In the genomic region with DNA sequence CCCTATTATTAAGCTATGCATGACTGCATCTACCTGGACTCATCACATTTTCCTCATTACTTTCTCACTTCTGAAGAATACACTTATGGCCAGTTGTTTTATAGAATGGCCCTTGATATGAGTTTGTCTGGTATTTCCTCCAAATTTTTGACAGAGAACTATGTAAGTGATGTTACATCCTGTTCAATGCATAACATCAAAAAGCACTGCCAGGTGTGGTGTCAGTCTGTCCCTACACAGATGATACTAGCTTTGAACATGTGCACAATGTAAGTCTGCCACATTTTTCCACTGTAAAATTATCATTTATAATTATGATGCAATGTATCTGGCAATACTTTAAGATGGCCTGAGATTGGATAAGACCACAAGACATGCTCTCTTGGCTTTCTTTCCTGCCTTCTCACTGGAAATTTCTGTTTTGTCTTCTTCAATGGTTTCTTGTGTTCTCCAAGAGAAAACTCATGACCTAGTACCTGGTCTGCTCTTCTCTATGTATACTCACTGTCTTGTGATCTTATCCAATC, we compare ENCODE assay signal across 15 cellular contexts. TPM values are rescaled to one million over a fixed set of nuclear protein-coding genes. Genes with fewer than 3 reads are reported as not detected.
DNase-seq lines count a peak whose midpoint lies in the region; ATAC-seq and TF ChIP-seq lines count a peak whose summit lies in the region.
"Had no signal": no experiment of that assay in that cellular context is flagged by ENCODE, and none has a peak within 500 bp of the region (broad histone marks: within the 10 kb centered on the region; RNA-seq: fewer than 3 reads in every experiment).

No MANE protein-coding gene starts in this region.

- dilution Hi-C loops in IMR-90 (cut with HindIII; ENCODE audit: low sequenced_read_pairs, unreplicated experiment) = no loop called here

- H3K27ac ChIP-seq in IMR-90 (ENCODE audit: insufficient read depth, low read length) (no peak overlapping the region), aorta (ENCODE audit: low read depth in 1 of 2, low read length in 2 of 2) (no peak overlapping the region)
- H3K27ac ChIP-seq: BLaER1 had no signal

- no peak for TF ChIP-seq RAD21 in IMR-90 (IDR thresholded peaks at IDR 0.05; ENCODE audit: low read length)

- no peak overlapping the region for H3K4me3 ChIP-seq in IMR-90 (ENCODE audit: insufficient read depth, low read depth, low read length)
- H3K4me3 ChIP-seq in aorta (ENCODE audit: low read length in 2 of 2) = no peak overlapping the region
- H3K4me3 ChIP-seq: BLaER1, GM12878 had no signal

- CTCF ChIA-PET in IMR-90 (lab: Yijun Ruan, JAX) = no interaction called here
- CTCF ChIA-PET in activated CD8-positive, alpha-beta T cell treated with anti-CD3 and anti-CD28 coated beads, Interleukin-2, amount 10 ng/mL, durations not matched to agents 7 days and 5 days (lab: Charles Lee) = interaction anchor here (2.0 kb wide), 1 partner anchor 29 kb away, joined by 7 read pairs; the partner anchor contains the start of gene HEATR5A

- H2BK120ac ChIP-seq in IMR-90 (ENCODE audit: low read depth, low read length) = no peak overlapping the region

- POLR2A ChIA-PET in activated naive CD8-positive, alpha-beta T cell treated with anti-CD3 and anti-CD28 coated beads, Interleukin-2, amount 10 ng/mL, durations not matched to agents 7 days and 5 days (lab: Charles Lee) = no interaction called here
- POLR2A ChIA-PET in IMR-90 (lab: Charles Lee; ENCODE audit: unreplicated experiment) = interaction anchor here (1.1 kb wide), 1 partner anchor 15 kb away, joined by 3 read pairs; no protein-coding TSS in a partner anchor
- POLR2A ChIA-PET in activated CD8-positive, alpha-beta T cell treated with anti-CD3 and anti-CD28 coated beads, Interleukin-2, amount 10 ng/mL, durations not matched to agents 7 days and 5 days (lab: Charles Lee) = interaction anchor here (0.8 to 1.7 kb wide), 2 partner anchors 28 to 66 kb away, joined by 3 to 6 read pairs; partner anchors contain the start of genes DTD2 and HEATR5A

- H3K36me3 ChIP-seq in IMR-90 (ENCODE audit: control insufficient read depth, insufficient read depth, low read length) (peaks cover 23% of the 10 kb centered on the region), aorta (ENCODE audit: control insufficient read depth in 1 of 2, insufficient read depth in 2 of 2, low read length in 1 of 2) (peaks cover 0 to 6% of the 10 kb centered on the region in 2 donors)
- H3K36me3 ChIP-seq: BLaER1 had no signal

- no peak overlapping the region for H2BK15ac ChIP-seq in IMR-90 (ENCODE audit: low read depth, low read length)

- H3K4me1 Mint-ChIP-seq in activated naive CD8-positive, alpha-beta T cell treated with anti-CD3 and anti-CD28 coated beads, Interleukin-2, amount 10 ng/mL, durations not matched to agents 7 days and 5 days = peaks cover 9% of the 10 kb centered on the region
- peaks cover 24% of the 10 kb centered on the region for H3K4me1 Mint-ChIP-seq in activated naive CD8-positive, alpha-beta T cell treated with anti-CD3 and anti-CD28 coated beads for 36 hours
- peaks cover 13% of the 10 kb centered on the region for H3K4me1 Mint-ChIP-seq in activated CD8-positive, alpha-beta T cell treated with anti-CD3 and anti-CD28 coated beads, Interleukin-2, amount 10 ng/mL, durations not matched to agents 7 days and 5 days (ENCODE audit: low read depth)
- H3K4me1 Mint-ChIP-seq in type B pancreatic cell (ENCODE audit: unreplicated experiment) = no peaks in the 10 kb centered on the region
- H3K4me1 Mint-ChIP-seq: CD14-positive monocyte, H9 had no signal

- no peak overlapping the region for H3K23ac ChIP-seq in IMR-90 (ENCODE audit: low read depth, low read length)

- no peaks in the 10 kb centered on the region for H3K27me3 Mint-ChIP-seq in activated naive CD8-positive, alpha-beta T cell treated with anti-CD3 and anti-CD28 coated beads, Interleukin-2, amount 10 ng/mL, durations not matched to agents 7 days and 5 days
- H3K27me3 Mint-ChIP-seq in activated naive CD8-positive, alpha-beta T cell treated with anti-CD3 and anti-CD28 coated beads for 36 hours = no peaks in the 10 kb centered on the region
- H3K27me3 Mint-ChIP-seq in activated CD8-positive, alpha-beta T cell treated with anti-CD3 and anti-CD28 coated beads, Interleukin-2, amount 10 ng/mL, durations not matched to agents 7 days and 5 days (ENCODE audit: low read depth) = no peaks in the 10 kb centered on the region
- H3K27me3 Mint-ChIP-seq in type B pancreatic cell = no peaks in the 10 kb centered on the region
- H3K27me3 Mint-ChIP-seq: CD4-positive, alpha-beta memory T cell had no signal

- no peak overlapping the region for H2AK5ac ChIP-seq in IMR-90 (ENCODE audit: low read depth, low read length)

- H3K9me1 ChIP-seq in IMR-90 (ENCODE audit: insufficient read depth, low read length) = peaks cover 3% of the 10 kb centered on the region

- H2BK5ac ChIP-seq in IMR-90 (ENCODE audit: low read depth, low read length, poor library complexity, severe bottlenecking) = no peak overlapping the region

- H4K20me1 ChIP-seq in IMR-90 (ENCODE audit: insufficient read depth, low read length) = no peaks in the 10 kb centered on the region
- H4K20me1 ChIP-seq: BLaER1 had no signal

- no peaks in the 10 kb centered on the region; a peak in 1 of 4 replicates for H3K79me1 ChIP-seq in IMR-90 (ENCODE audit: low read depth in 1 of 2, low read length in 2 of 2)

- H4K8ac ChIP-seq in IMR-90 (ENCODE audit: low read depth in 2 of 2, low read length in 2 of 2) = no peak overlapping the region

- H3K4me1 ChIP-seq in IMR-90 (ENCODE audit: control insufficient read depth, insufficient read depth, low read length) = 0 out of 2 replicates have a peak, but pooled peaks cover 2% of the 10 kb centered on the region
- no peaks in the 10 kb centered on the region for H3K4me1 ChIP-seq in aorta (ENCODE audit: control insufficient read depth in 1 of 2, insufficient read depth in 2 of 2, low read length in 2 of 2)
- H3K4me1 ChIP-seq: BLaER1 had no signal

- H3K14ac ChIP-seq in IMR-90 (replicated peaks; ENCODE audit: low read depth, low read length) = no peak overlapping the region

- H2AFZ ChIP-seq in IMR-90 (replicated peaks; ENCODE audit: low read length, poor library complexity) = no peak overlapping the region

- no peak overlapping the region for H3K4me3 Mint-ChIP-seq in activated naive CD8-positive, alpha-beta T cell treated with anti-CD3 and anti-CD28 coated beads, Interleukin-2, amount 10 ng/mL, durations not matched to agents 7 days and 5 days
- no peak overlapping the region for H3K4me3 Mint-ChIP-seq in activated naive CD8-positive, alpha-beta T cell treated with anti-CD3 and anti-CD28 coated beads for 36 hours
- H3K4me3 Mint-ChIP-seq in activated CD8-positive, alpha-beta T cell treated with anti-CD3 and anti-CD28 coated beads, Interleukin-2, amount 10 ng/mL, durations not matched to agents 7 days and 5 days = no peak overlapping the region
- H3K4me3 Mint-ChIP-seq in type B pancreatic cell = no peak overlapping the region
- H3K4me3 Mint-ChIP-seq: CD14-positive monocyte; CD4-positive, alpha-beta memory T cell; H9 had no signal

- H4K91ac ChIP-seq in IMR-90 (ENCODE audit: insufficient read depth, low read depth, low read length) = no peak overlapping the region

- peak overlapping the region; percentile 38 for H3K27ac Mint-ChIP-seq in activated naive CD8-positive, alpha-beta T cell treated with anti-CD3 and anti-CD28 coated beads, Interleukin-2, amount 10 ng/mL, durations not matched to agents 7 days and 5 days
- H3K27ac Mint-ChIP-seq in activated naive CD8-positive, alpha-beta T cell treated with anti-CD3 and anti-CD28 coated beads for 36 hours = no peak overlapping the region
- no peak overlapping the region for H3K27ac Mint-ChIP-seq in activated CD8-positive, alpha-beta T cell treated with anti-CD3 and anti-CD28 coated beads, Interleukin-2, amount 10 ng/mL, durations not matched to agents 7 days and 5 days
- H3K27ac Mint-ChIP-seq in type B pancreatic cell = no peak overlapping the region
- H3K27ac Mint-ChIP-seq: CD14-positive monocyte, H9 had no signal

- H3K9ac ChIP-seq in IMR-90 (ENCODE audit: low read depth, low read length) = no peak overlapping the region
- H3K9ac ChIP-seq: BLaER1 had no signal

- H3K4ac ChIP-seq in IMR-90 (ENCODE audit: low read depth, low read length) = no peak overlapping the region

- in situ Hi-C loops in IMR-90 (cut with MboI; ENCODE audit: low sequenced_read_pairs) = no loop called here

- H3K9me3 Mint-ChIP-seq in activated naive CD8-positive, alpha-beta T cell treated with anti-CD3 and anti-CD28 coated beads, Interleukin-2, amount 10 ng/mL, durations not matched to agents 7 days and 5 days = no peaks in the 10 kb centered on the region
- H3K9me3 Mint-ChIP-seq in activated naive CD8-positive, alpha-beta T cell treated with anti-CD3 and anti-CD28 coated beads for 36 hours = no peaks in the 10 kb centered on the region
- H3K9me3 Mint-ChIP-seq in activated CD8-positive, alpha-beta T cell treated with anti-CD3 and anti-CD28 coated beads, Interleukin-2, amount 10 ng/mL, durations not matched to agents 7 days and 5 days (ENCODE audit: insufficient read depth) = no peaks in the 10 kb centered on the region
- no peaks in the 10 kb centered on the region for H3K9me3 Mint-ChIP-seq in type B pancreatic cell
- H3K9me3 Mint-ChIP-seq: CD14-positive monocyte; CD4-positive, alpha-beta memory T cell; H9 had no signal

- peaks cover 8% of the 10 kb centered on the region for H3K36me3 Mint-ChIP-seq in activated naive CD8-positive, alpha-beta T cell treated with anti-CD3 and anti-CD28 coated beads, Interleukin-2, amount 10 ng/mL, durations not matched to agents 7 days and 5 days
- peaks cover 6% of the 10 kb centered on the region for H3K36me3 Mint-ChIP-seq in activated naive CD8-positive, alpha-beta T cell treated with anti-CD3 and anti-CD28 coated beads for 36 hours
- no peaks in the 10 kb centered on the region for H3K36me3 Mint-ChIP-seq in activated CD8-positive, alpha-beta T cell treated with anti-CD3 and anti-CD28 coated beads, Interleukin-2, amount 10 ng/mL, durations not matched to agents 7 days and 5 days (ENCODE audit: low read depth)
- no peaks in the 10 kb centered on the region for H3K36me3 Mint-ChIP-seq in type B pancreatic cell

- BruUV-seq in IMR-90 (replicated peaks; lab: Mats Ljungman, UMichigan) = TSS peak; percentile 11

- H3K9me3 ChIP-seq in IMR-90 (ENCODE audit: control insufficient read depth, insufficient read depth, low read length) (no peaks in the 10 kb centered on the region), aorta (ENCODE audit: control insufficient read depth, low read length) (no peaks in the 10 kb centered on the region)
- H3K9me3 ChIP-seq: BLaER1 had no signal

- peak; percentile 54 for ATAC-seq in activated naive CD8-positive, alpha-beta T cell treated with anti-CD3 and anti-CD28 coated beads, Interleukin-2, amount 10 ng/mL, durations not matched to agents 7 days and 5 days (ENCODE audit: low read depth)
- ATAC-seq in IMR-90 (ENCODE audit: low read depth) (no peak), aorta (ENCODE audit: low FRiP score) (no peak)
- peak; percentile 39 for ATAC-seq in activated CD8-positive, alpha-beta T cell treated with anti-CD3 and anti-CD28 coated beads, Interleukin-2, amount 10 ng/mL, durations not matched to agents 7 days and 5 days
- ATAC-seq: GM12878 had no signal

- H3K18ac ChIP-seq in IMR-90 (ENCODE audit: low read depth, low read length) = no peak overlapping the region

- no peak overlapping the region for H2BK20ac ChIP-seq in IMR-90 (ENCODE audit: low read depth, low read length)

- no peak overlapping the region for H4K5ac ChIP-seq in IMR-90 (ENCODE audit: low read depth, low read length)

- H3K27me3 ChIP-seq in IMR-90 (ENCODE audit: control insufficient read depth, insufficient read depth, low read length) = no peaks in the 10 kb centered on the region
- H3K27me3 ChIP-seq in aorta (ENCODE audit: control insufficient read depth in 1 of 2, insufficient read depth in 2 of 2, low read length in 1 of 2) = no peaks in the 10 kb centered on the region
- H3K27me3 ChIP-seq: BLaER1 had no signal

- DNase-seq in activated naive CD8-positive, alpha-beta T cell treated with anti-CD3 and anti-CD28 coated beads, Interleukin-2, amount 10 ng/mL, durations not matched to agents 7 days and 5 days = no peak
- no peak for DNase-seq in activated naive CD8-positive, alpha-beta T cell treated with anti-CD3 and anti-CD28 coated beads for 36 hours
- no peak for DNase-seq in IMR-90
- DNase-seq in activated CD8-positive, alpha-beta T cell treated with anti-CD3 and anti-CD28 coated beads, Interleukin-2, amount 10 ng/mL, durations not matched to agents 7 days and 5 days = no peak
- no peak for DNase-seq in type B pancreatic cell (ENCODE audit: extremely low spot score, unreplicated experiment)
- no peak for DNase-seq in aorta
- no peak for DNase-seq in NCI-H345 (lab: John Stamatoyannopoulos, UW)
- DNase-seq: 8988T; CD4-positive, alpha-beta memory T cell; DMS79 treated with DMSO at 0.1 percent for 48 hours; EL; H9 had no signal

- no peak overlapping the region for H3K4me2 ChIP-seq in IMR-90 (ENCODE audit: low read depth, low read length)
- H3K4me2 ChIP-seq: BLaER1 had no signal

- TF ChIP-seq CTCF in IMR-90 (conservative IDR thresholded peaks at IDR 0.05; ENCODE audit: low read depth, low read length) (no peak), type B pancreatic cell (conservative IDR thresholded peaks at IDR 0.05) (no peak)

- no peak for TF ChIP-seq POLR2A in IMR-90 (IDR thresholded peaks at IDR 0.05; ENCODE audit: low read depth, low read length)

- no peak overlapping the region for H2AK9ac ChIP-seq in IMR-90 (replicated peaks; ENCODE audit: low read depth, low read length, poor library complexity)

- intact Hi-C loops in IMR-90 (cut with micrococcal nuclease) = no loop called here
- intact Hi-C loops in aorta (cut with DNase I) = no loop called here

- no peak overlapping the region for H3K56ac ChIP-seq in IMR-90 (ENCODE audit: extremely low read depth, insufficient read depth, low read length)

RNA-seq across cellular contexts. Expression of gene HEATR5A, which starts 28.3 kb away (rescaled TPM):
- total RNA-seq in activated naive CD8-positive, alpha-beta T cell treated with anti-CD3 and anti-CD28 coated beads, Interleukin-2, amount 10 ng/mL, durations not matched to agents 7 days and 5 days = 10 to 100 TPM in 1 of 2 experiments, 1 to 10 TPM in 1; 9.4 to 11.5 TPM
- 10 to 100 TPM; 10.8 TPM for total RNA-seq in activated naive CD8-positive, alpha-beta T cell treated with anti-CD3 and anti-CD28 coated beads for 36 hours
- total RNA-seq in IMR-90 (2012; rRNA removed) = 46.4 and 48.9 TPM in 2 replicates
- polyA plus RNA-seq in IMR-90 (2012; rRNA removed) = 12.6 and 14.0 TPM in 2 replicates
- polyA plus RNA-seq in IMR-90 (2012; cell fraction: cytosol; rRNA removed) = 3.5 and 4.5 TPM in 2 replicates
- polyA plus RNA-seq in IMR-90 (2012; cell fraction: nucleus; rRNA removed; ENCODE audit: low replicate concordance) = 4.7 and 17.4 TPM in 2 replicates
- total RNA-seq in activated CD8-positive, alpha-beta T cell treated with anti-CD3 and anti-CD28 coated beads, Interleukin-2, amount 10 ng/mL, durations not matched to agents 7 days and 5 days = 1 to 10 TPM; 8.5 to 9.4 TPM
- 26.3 and 27.3 TPM in 2 replicates for total RNA-seq in type B pancreatic cell (ENCODE audit: low replicate concordance)
- 10 to 100 TPM; 41.3 to 53.0 TPM for total RNA-seq in aorta
- polyA plus RNA-seq in aorta = 1 to 10 TPM; 7.5 to 9.3 TPM

Comparison
In these comparisons a context has a peak if more than half of its experiments do, and no peak if none do; other contexts are left out.
1. ATAC-seq: peak in activated naive CD8-positive, alpha-beta T cell treated with anti-CD3 and anti-CD28 coated beads, Interleukin-2, amount 10 ng/mL, durations not matched to agents 7 days and 5 days (single experiment) and activated CD8-positive, alpha-beta T cell treated with anti-CD3 and anti-CD28 coated beads, Interleukin-2, amount 10 ng/mL, durations not matched to agents 7 days and 5 days (single experiment); none in IMR-90 (single experiment) and aorta (single experiment).